9 cellular contexts compared by ENCODE assay signal in the genomic region with DNA sequence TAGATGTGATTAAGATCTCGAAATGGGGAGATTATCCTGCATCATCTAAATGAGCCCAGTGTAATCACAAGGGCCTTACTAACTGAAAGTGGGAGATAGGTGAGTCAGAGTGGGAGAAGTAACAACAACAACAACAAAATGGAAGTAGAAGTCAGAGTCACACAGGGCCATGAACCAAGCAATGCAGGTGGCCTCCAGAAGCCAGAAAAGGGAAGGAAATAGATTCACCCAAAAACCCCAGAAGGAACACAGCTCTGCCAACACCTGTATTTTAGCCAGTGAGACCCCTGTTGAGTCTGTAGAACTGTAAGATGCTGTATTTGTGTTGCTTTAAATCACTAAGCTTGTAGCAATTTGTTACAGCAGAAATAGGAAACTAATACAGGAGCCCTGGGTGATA. TPM values are rescaled to one million over a fixed set of nuclear protein-coding genes. Genes with fewer than 3 reads are reported as not detected.
A peak's percentile ranks its signal among the peaks of the same experiment; 100 is the strongest.
DNase-seq lines count a peak whose midpoint lies in the region; ATAC-seq, FAIRE-seq and TF ChIP-seq lines count a peak whose summit lies in the region.
"Had no signal": no experiment of that assay in that cellular context is flagged by ENCODE, and none has a peak within 500 bp of the region (broad histone marks: within the 10 kb centered on the region; RNA-seq: fewer than 3 reads in every experiment).

No MANE protein-coding gene starts in this region.

- no peak for ATAC-seq in left ventricle myocardium superior
- ATAC-seq in HG03469 (IDR thresholded peaks at IDR 0.05; ENCODE audit: unreplicated experiment): peak; percentile 28

- H3K27ac ChIP-seq in right atrium auricular region: peak overlapping the region; percentile 98 to 99
- no peak overlapping the region for H3K27ac ChIP-seq in duodenal mucosa (ENCODE audit: low read depth, low read length)
- peak overlapping the region in 1 of 2 donors; percentile 95 for H3K27ac ChIP-seq in kidney (ENCODE audit: low read depth in 2 of 2, low read length in 2 of 2)
- H3K27ac ChIP-seq in SJCRH30: no peak overlapping the region

- intact Hi-C loops in left ventricle myocardium superior (cut with micrococcal nuclease): no loop called here
- intact Hi-C loops in kidney (cut with DNase I): no loop called here

- no peak for TF ChIP-seq CTCF in right atrium auricular region (IDR thresholded peaks at IDR 0.05)
- TF ChIP-seq CTCF in type B pancreatic cell (conservative IDR thresholded peaks at IDR 0.05): no peak
- no peak for TF ChIP-seq CTCF in kidney (IDR thresholded peaks at IDR 0.05; ENCODE audit: borderline replicate concordance, extremely low read depth, insufficient read depth)

- peak overlapping the region; percentile 42 for H3K4me3 Mint-ChIP-seq in type B pancreatic cell

- H3K9ac ChIP-seq in duodenal mucosa (ENCODE audit: low read depth in 1 of 2, low read length in 2 of 2) (peak overlapping the region in 1 of 2 donors; percentile 26), kidney (ENCODE audit: low read length in 2 of 2) (peak overlapping the region in 1 of 2 donors; percentile 46)

- H3K4me3 ChIP-seq in right atrium auricular region (peak overlapping the region; percentile 82 to 87), duodenal mucosa (ENCODE audit: low read depth in 1 of 2, low read length in 2 of 2) (peak overlapping the region; percentile 17 to 96), kidney (ENCODE audit: low read length in 2 of 2) (no peak overlapping the region), SJCRH30 (no peak overlapping the region)

- H3K36me3 ChIP-seq in right atrium auricular region (peaks cover 38% of the 10 kb centered on the region), duodenal mucosa (ENCODE audit: control insufficient read depth in 1 of 2, insufficient read depth in 2 of 2, low read length in 2 of 2) (peaks cover 29 to 39% of the 10 kb centered on the region in 2 donors), kidney (ENCODE audit: control insufficient read depth in 1 of 2, insufficient read depth in 2 of 2, low read length in 2 of 2) (peaks cover 19 to 28% of the 10 kb centered on the region in 2 donors), SJCRH30 (peaks cover 18% of the 10 kb centered on the region)

- FAIRE-seq in kidney (lab: Jason Lieb, UNC): no peak
- FAIRE-seq: G401.6 had no signal

- no peaks in the 10 kb centered on the region for H3K27me3 Mint-ChIP-seq in type B pancreatic cell

- H3K27me3 ChIP-seq in right atrium auricular region (no peaks in the 10 kb centered on the region), duodenal mucosa (ENCODE audit: control insufficient read depth in 1 of 2, insufficient read depth in 2 of 2, low read length in 2 of 2) (no peaks in the 10 kb centered on the region), SJCRH30 (no peaks in the 10 kb centered on the region)

- no peaks in the 10 kb centered on the region for H3K9me3 Mint-ChIP-seq in type B pancreatic cell

- no peak for DNase-seq in right atrium auricular region (ENCODE audit: low spot score)
- DNase-seq in left ventricle myocardium superior: no peak
- DNase-seq in type B pancreatic cell (ENCODE audit: extremely low spot score, unreplicated experiment): no peak
- DNase-seq in kidney: no peak
- DNase-seq in SJCRH30: no peak
- no peak for DNase-seq in NCI-H345 (lab: John Stamatoyannopoulos, UW)

- H3K4me1 ChIP-seq in right atrium auricular region (peaks cover 0 to 87% of the 10 kb centered on the region in 2 donors), duodenal mucosa (ENCODE audit: control insufficient read depth in 1 of 2, insufficient read depth in 2 of 2, low read length in 2 of 2) (peaks cover 63 to 75% of the 10 kb centered on the region in 2 donors), kidney (ENCODE audit: control insufficient read depth in 1 of 2, insufficient read depth in 1 of 2, low read depth in 1 of 2, low read length in 2 of 2) (peaks cover 9 to 29% of the 10 kb centered on the region in 2 donors), SJCRH30 (peaks cover 55% of the 10 kb centered on the region)

- H3K9me3 ChIP-seq in right atrium auricular region (no peaks in the 10 kb centered on the region), duodenal mucosa (ENCODE audit: control insufficient read depth in 1 of 2, low read length in 2 of 2) (no peaks in the 10 kb centered on the region), kidney (ENCODE audit: control insufficient read depth in 1 of 2, low read length in 2 of 2) (no peaks in the 10 kb centered on the region), SJCRH30 (replicated peaks) (no peaks in the 10 kb centered on the region)

- peaks cover 10% of the 10 kb centered on the region for H3K36me3 Mint-ChIP-seq in type B pancreatic cell

- no peak overlapping the region for H3K27ac Mint-ChIP-seq in type B pancreatic cell

- H3K4me1 Mint-ChIP-seq in type B pancreatic cell (ENCODE audit: unreplicated experiment): peaks cover 47% of the 10 kb centered on the region

RNA-seq across cellular contexts. Expression of gene TAGLN2, which starts 4.1 kb away (rescaled TPM):
- total RNA-seq in right atrium auricular region (100 to 1,000 TPM; 124 to 235 TPM), left ventricle myocardium superior (104 TPM), type B pancreatic cell (ENCODE audit: low replicate concordance) (138 and 208 TPM in 2 replicates), kidney (358 TPM)
- 223 TPM for polyA plus RNA-seq in kidney (ENCODE audit: insufficient read depth, low read depth, low replicate concordance)
- 82.6 and 85.4 TPM in 2 replicates for total RNA-seq in SJCRH30 (2014; rRNA removed; shearing (Covaris generic))

RNA-seq across cellular contexts. Expression of gene CFAP45, which starts 21.3 kb away (rescaled TPM):
- total RNA-seq in right atrium auricular region: 1 to 10 TPM in 1 of 2 donors, under 1 TPM in 1; 0.86 to 1.3 TPM
- 1.7 TPM for total RNA-seq in left ventricle myocardium superior
- total RNA-seq in type B pancreatic cell (ENCODE audit: low replicate concordance): 1.0 and 2.8 TPM in 2 replicates
- total RNA-seq in kidney: 1.0 TPM
- 14.2 TPM for polyA plus RNA-seq in kidney (ENCODE audit: insufficient read depth, low read depth, low replicate concordance)
- total RNA-seq in SJCRH30 (2014; rRNA removed; shearing (Covaris generic)): 0.41 and 0.42 TPM in 2 replicates

RNA-seq across cellular contexts. Expression of gene IGSF9, which starts 24.2 kb away (rescaled TPM):
- total RNA-seq in right atrium auricular region (1 to 10 TPM; 2.0 to 5.4 TPM), left ventricle myocardium superior (0.79 TPM), type B pancreatic cell (ENCODE audit: low replicate concordance) (36.4 and 44.3 TPM in 2 replicates), kidney (0.88 TPM)
- 1.3 TPM for polyA plus RNA-seq in kidney (ENCODE audit: insufficient read depth, low read depth, low replicate concordance)
- 0.06 and 0.08 TPM in 2 replicates for total RNA-seq in SJCRH30 (2014; rRNA removed; shearing (Covaris generic))

RNA-seq across cellular contexts. Expression of gene SLAMF9, which starts 32.8 kb away (rescaled TPM):
- not detected for total RNA-seq in right atrium auricular region
- not detected for total RNA-seq in left ventricle myocardium superior
- total RNA-seq in type B pancreatic cell (ENCODE audit: low replicate concordance): not detected in 2 replicates
- total RNA-seq in kidney: not detected
- polyA plus RNA-seq in kidney (ENCODE audit: insufficient read depth, low read depth, low replicate concordance): not detected
- not detected in 2 replicates for total RNA-seq in SJCRH30 (2014; rRNA removed; shearing (Covaris generic))

RNA-seq across cellular contexts. Expression of gene VSIG8, which starts 58.8 kb away (rescaled TPM):
- total RNA-seq in right atrium auricular region (not detected), left ventricle myocardium superior (not detected), type B pancreatic cell (ENCODE audit: low replicate concordance) (not detected in 2 replicates), kidney (not detected)
- polyA plus RNA-seq in kidney (ENCODE audit: insufficient read depth, low read depth, low replicate concordance): 8.1 TPM
- not detected in 2 replicates for total RNA-seq in SJCRH30 (2014; rRNA removed; shearing (Covaris generic))

Comparison
In these comparisons a context has a peak if more than half of its experiments do, and no peak if none do; other contexts are left out.
1. H3K27ac ChIP-seq: peak in right atrium auricular region (2 of 2); none in duodenal mucosa (single experiment) and SJCRH30 (single experiment).
2. H3K4me3 ChIP-seq: peak in right atrium auricular region (2 of 2) and duodenal mucosa (2 of 2); none in kidney (0 of 2) and SJCRH30 (single experiment).